ENCODE assay signal across 15 cellular contexts in genomic region chr1:170593173-170593572, GRCh38.
DNase-seq lines count a peak whose midpoint lies in the region; ATAC-seq, FAIRE-seq and TF ChIP-seq lines count a peak whose summit lies in the region.
"Had no signal": no experiment of that assay in that cellular context is flagged by ENCODE, and none has a peak within 500 bp of the region (broad histone marks: within the 10 kb centered on the region; RNA-seq: fewer than 3 reads in every experiment).

No MANE protein-coding gene starts in this region.

- no peak overlapping the region for H2AFZ ChIP-seq in HepG2 (ENCODE audit: low read length)
- H2AFZ ChIP-seq: neural progenitor cell had no signal

- no peak for FAIRE-seq in HepG2 (lab: Jason Lieb, UNC)
- FAIRE-seq: endothelial cell of umbilical vein had no signal

- H3K79me2 ChIP-seq in HepG2 (ENCODE audit: insufficient read depth, low read length), result no peaks in the 10 kb centered on the region

- TF ChIP-seq EP300 in HepG2 (IDR thresholded peaks at IDR 0.05; ENCODE audit: low read depth in 2 of 2, low read length in 2 of 2), result no peak
- no peak for TF ChIP-seq EP300 in HepG2 (CRISPR knock-in tag; IDR thresholded peaks at IDR 0.05; ENCODE audit: borderline replicate concordance)

- TF ChIP-seq CTCF in HepG2 (CRISPR knock-in tag; IDR thresholded peaks at IDR 0.05) (no peak), right lobe of liver (IDR thresholded peaks at IDR 0.05) (no peak), liver (IDR thresholded peaks at IDR 0.05; ENCODE audit: low read depth, low read length, missing input control) (no peak)

- H3K36me3 ChIP-seq in HepG2 (replicated peaks in 1 of 2; ENCODE audit: control insufficient read depth in 1 of 2, insufficient read depth in 2 of 2, low read length in 2 of 2) (no peaks in the 10 kb centered on the region), right lobe of liver (no peaks in the 10 kb centered on the region), liver (ENCODE audit: control insufficient read depth in 4 of 4, insufficient read depth in 3 of 4, low read depth in 1 of 4, low read length in 3 of 4) (no peaks in the 10 kb centered on the region)
- H3K36me3 ChIP-seq: cardiac muscle cell, left ventricle myocardium inferior, neural progenitor cell, transverse colon had no signal

- H3K27me3 ChIP-seq in HepG2 (ENCODE audit: control insufficient read depth in 1 of 2, insufficient read depth in 2 of 2, low read length in 2 of 2), result peaks cover 0 to 4% of the 10 kb centered on the region in 2 experiments; a peak in 1 of 5 replicates
- H3K27me3 ChIP-seq in right lobe of liver, result no peaks in the 10 kb centered on the region
- H3K27me3 ChIP-seq in liver (ENCODE audit: control insufficient read depth in 4 of 4, insufficient read depth in 4 of 4, low read length in 3 of 4), result peaks cover 0 to 4% (median 0%) of the 10 kb centered on the region in 4 donors
- H3K27me3 ChIP-seq: cardiac muscle cell had no signal

- in situ Hi-C loops in HepG2 (cut with HindIII; ENCODE audit: extremely low pct_ligation_motif_present, low pct_unique_long_range_greater_than_20kb), result no loop called here

- H3K4me1 ChIP-seq in HepG2 (ENCODE audit: insufficient read depth, low read length), result no peaks in the 10 kb centered on the region
- H3K4me1 ChIP-seq in right lobe of liver, result no peaks in the 10 kb centered on the region
- H3K4me1 ChIP-seq in liver (ENCODE audit: control insufficient read depth in 4 of 4, insufficient read depth in 4 of 4, low read length in 3 of 4), result no peaks in the 10 kb centered on the region
- H3K4me1 ChIP-seq: left ventricle myocardium inferior, neural progenitor cell, transverse colon had no signal

- intact Hi-C loops in HepG2 (cut with micrococcal nuclease; ENCODE audit: unreplicated experiment), result no loop called here
- intact Hi-C loops in right lobe of liver (cut with DNase I), result no loop called here

- CTCF ChIA-PET in HepG2 (lab: Yijun Ruan, JAX; ENCODE audit: low intra/inter-chr PET ratio, low total read pairs), result no interaction called here

- WGBS in HepG2 (ENCODE audit: low lambda C conversion rate), result 30% methylated on average over 3 of the region's 3 CpGs
- 40% methylated on average over 3 of the region's 3 CpGs for WGBS in right lobe of liver (ENCODE audit: insufficient coverage, low coverage, low lambda C conversion rate, missing lambda C conversion rate)
- 67% methylated on average over 3 of the region's 3 CpGs for WGBS in liver

- H3K4me3 ChIP-seq in HepG2 (replicated peaks in 1 of 3; ENCODE audit: insufficient read depth in 1 of 3, low read depth in 2 of 3, low read length in 3 of 3) (no peak overlapping the region), right lobe of liver (no peak overlapping the region), liver (ENCODE audit: low read depth in 1 of 3, low read length in 3 of 3) (no peak overlapping the region)
- H3K4me3 ChIP-seq: cardiac muscle cell, left ventricle myocardium inferior, neural progenitor cell, transverse colon had no signal

- no peak overlapping the region for H3K27ac ChIP-seq in HepG2 (ENCODE audit: extremely low read length, insufficient read depth, low read length)
- H3K27ac ChIP-seq in right lobe of liver, result no peak overlapping the region
- no peak overlapping the region for H3K27ac ChIP-seq in liver (ENCODE audit: low read depth in 1 of 2, low read length in 2 of 2)
- H3K27ac ChIP-seq: cardiac muscle cell, left ventricle myocardium inferior, neural progenitor cell, transverse colon had no signal

- no peak for ATAC-seq in HepG2
- ATAC-seq in right lobe of liver, result no peak
- ATAC-seq in HG02973 (IDR thresholded peaks at IDR 0.05; ENCODE audit: unreplicated experiment), result no peak
- ATAC-seq: activated CD8-positive, alpha-beta T cell treated with anti-CD3 and anti-CD28 coated beads, Interleukin-2, amount 10 ng/mL, durations not matched to agents 7 days and 5 days had no signal

- no peak overlapping the region for H3K4me2 ChIP-seq in HepG2 (ENCODE audit: low read depth, low read length)
- H3K4me2 ChIP-seq: neural progenitor cell had no signal

- H3K9me3 ChIP-seq in HepG2 (ENCODE audit: low read length) (no peaks in the 10 kb centered on the region), right lobe of liver (no peaks in the 10 kb centered on the region), liver (ENCODE audit: control insufficient read depth in 4 of 4, low read length in 3 of 4) (peaks cover 0 to 2% (median 0%) of the 10 kb centered on the region in 4 donors)

- TF ChIP-seq POLR2A in HepG2 (IDR thresholded peaks at IDR 0.05; ENCODE audit: insufficient read depth in 1 of 2, low read depth in 2 of 2, low read length in 2 of 2) (no peak), right lobe of liver (IDR thresholded peaks at IDR 0.05) (no peak)

- H3K9ac ChIP-seq in HepG2 (ENCODE audit: insufficient read depth, low read depth, low read length), result no peak overlapping the region
- no peak overlapping the region for H3K9ac ChIP-seq in liver (ENCODE audit: low read depth in 1 of 2, low read length in 2 of 2)
- H3K9ac ChIP-seq: neural progenitor cell had no signal

- TF ChIP-seq RAD21 in HepG2 (CRISPR knock-in tag; IDR thresholded peaks at IDR 0.05), result no peak
- no peak for TF ChIP-seq RAD21 in liver (IDR thresholded peaks at IDR 0.05)

- no TSS peak for BruUV-seq in HepG2 (replicated peaks; lab: Mats Ljungman, UMichigan)

- no peaks in the 10 kb centered on the region for H4K20me1 ChIP-seq in HepG2 (ENCODE audit: insufficient read depth, low read length)

- no peak for DNase-seq in HepG2 (ENCODE audit: low spot score)
- DNase-seq in right lobe of liver, result no peak
- peak; percentile 5 for DNase-seq in SIG-M5 (lab: John Stamatoyannopoulos, UW)
- no peak for DNase-seq in activated CD4-positive, CD25-positive, alpha-beta regulatory T cell treated with anti-CD3 and anti-CD28 coated beads, Interleukin-2, amount 50 U/mL, for 72 hours
- no peak for DNase-seq in NCI-H1105 treated with DMSO at 0.1 percent for 48 hours (lab: John Stamatoyannopoulos, UW)
- DNase-seq in NCI-H524 (lab: John Stamatoyannopoulos, UW), result no peak
- DNase-seq: activated CD8-positive, alpha-beta T cell treated with anti-CD3 and anti-CD28 coated beads, Interleukin-2, amount 10 ng/mL, durations not matched to agents 7 days and 5 days; activated gamma-delta T cell; left ventricle myocardium inferior; transverse colon had no signal

- POLR2A ChIA-PET in HepG2 (lab: Yijun Ruan, JAX), result no interaction called here

TF ChIP-seq in HepG2, 621 proteins besides CTCF, POLR2A, EP300 and RAD21 (continues in another document):
- TF ChIP-seq ZNF441 (CRISPR knock-in tag; IDR thresholded peaks at IDR 0.05; ENCODE audit: borderline replicate concordance), result no peak
- TF ChIP-seq HOXA3 (CRISPR knock-in tag; IDR thresholded peaks at IDR 0.05), result no peak
- 0 out of 2 replicates have a peak, but pooled peaks have one; percentile 37 for TF ChIP-seq MIER2 (CRISPR knock-in tag; IDR thresholded peaks at IDR 0.05)
- TF ChIP-seq SP4 (CRISPR knock-in tag; IDR thresholded peaks at IDR 0.05), result no peak
- no peak for TF ChIP-seq TBX3 (IDR thresholded peaks at IDR 0.05; ENCODE audit: borderline replicate concordance)

TF ChIP-seq in liver, 16 proteins besides CTCF, POLR2A, EP300 and RAD21:
- TF ChIP-seq ATF3 (IDR thresholded peaks at IDR 0.05) (no peak), REST (IDR thresholded peaks at IDR 0.05) (peak; percentile 81)
TF ChIP-seq in liver: peak in this region for 1.
